25 cellular contexts compared by ENCODE assay signal in genomic region chr21:41655259-41655658, GRCh38.
"Had no signal": no experiment of that assay in that cellular context is flagged by ENCODE, and none has a peak within 500 bp of the region (broad histone marks: within the 10 kb centered on the region; RNA-seq: fewer than 3 reads in every experiment).

No MANE protein-coding gene starts in this region.

- DNase-seq: effector memory CD8-positive, alpha-beta T cell; erythroblast; esophagus squamous epithelium; foreskin melanocyte; glutamatergic neuron; heart right ventricle; hypothalamus; immature natural killer cell; islet precursor cell; left ventricle myocardium superior; lower lobe of right lung; natural killer cell; occipital lobe; psoas muscle; right cardiac atrium; sigmoid colon; stimulated activated CD4-positive, alpha-beta T cell treated with anti-CD3 and anti-CD28 coated beads, Interleukin-2, amount 100 ng/mL, for 24 hours; stimulated activated CD4-positive, alpha-beta T cell treated with anti-CD3 and anti-CD28 coated beads, Interleukin-4, amount 100 ng/mL, for 24 hours; stimulated activated naive CD4-positive, alpha-beta T cell treated with Interleukin-2 at 50 U/mL for 16 hours; stomach; thyroid gland; trophoblast cell had no signal

- H3K9me3 ChIP-seq: esophagus squamous epithelium, heart right ventricle, lower lobe of right lung, ovary, psoas muscle, sigmoid colon, stomach, thyroid gland, vagina had no signal

- FAIRE-seq: endometrium had no signal

- H3K4me1 ChIP-seq: psoas muscle had no signal

- H3K27ac ChIP-seq: esophagus squamous epithelium, heart right ventricle, lower lobe of right lung, ovary, psoas muscle, sigmoid colon, stomach, thyroid gland, vagina had no signal

- H3K4me3 ChIP-seq: esophagus squamous epithelium, heart right ventricle, lower lobe of right lung, ovary, psoas muscle, sigmoid colon, stomach, thyroid gland, vagina had no signal

- H3K36me3 ChIP-seq: esophagus squamous epithelium, heart right ventricle, lower lobe of right lung, ovary, sigmoid colon, stomach, thyroid gland, vagina had no signal
